8 cellular contexts compared by ENCODE assay signal in the genomic region with DNA sequence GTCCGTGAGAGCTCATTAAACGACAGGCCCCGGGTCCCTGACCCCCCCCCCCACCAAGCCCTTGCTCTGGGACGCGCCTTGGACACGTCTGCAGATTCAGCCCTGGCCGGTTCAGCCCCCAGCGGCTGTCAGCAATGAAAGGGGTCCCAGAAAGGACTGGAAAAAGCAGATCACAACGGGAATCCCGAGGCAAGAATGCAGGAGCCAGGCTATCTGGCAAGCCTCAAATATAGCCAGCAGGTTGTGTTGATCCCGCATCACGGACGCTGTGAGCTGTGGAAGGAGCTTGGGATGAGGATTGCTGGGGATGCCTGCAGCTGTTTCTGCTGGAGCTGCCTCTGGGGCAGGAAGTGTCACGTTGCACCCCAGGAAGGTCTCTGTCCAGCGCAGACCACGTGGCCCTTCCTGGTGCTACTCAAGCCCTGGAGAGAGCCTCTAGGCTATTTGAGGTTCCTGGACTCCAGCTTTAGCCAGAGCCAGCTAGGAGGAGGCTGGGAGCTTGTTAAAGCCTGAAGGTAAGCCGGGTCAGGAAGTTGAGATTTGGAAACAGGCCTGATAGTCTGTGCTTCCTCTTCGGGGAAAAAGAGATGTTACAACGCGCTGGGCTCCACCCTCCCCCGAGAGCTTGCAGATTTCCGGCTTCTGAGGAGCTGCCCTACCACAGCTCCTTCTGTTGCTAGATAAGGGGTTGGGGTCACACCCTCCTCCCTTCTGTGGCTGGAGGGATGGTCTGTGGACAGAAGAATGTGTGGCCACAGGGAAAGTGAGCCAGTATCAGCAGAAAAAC. TPM values are rescaled to one million over a fixed set of nuclear protein-coding genes. Genes with fewer than 3 reads are reported as not detected.
DNase-seq lines count a peak whose midpoint lies in the region; FAIRE-seq and TF ChIP-seq lines count a peak whose summit lies in the region.

No MANE protein-coding gene starts in this region.

- no peak for TF ChIP-seq POLR2A in GM12892 (IDR thresholded peaks at IDR 0.05; ENCODE audit: low read depth, low read length)

- H3K9me3 Mint-ChIP-seq in CD14-positive monocyte: peaks cover 0 to 11% (median 2%) of the 10 kb centered on the region in 7 donors
- no peaks in the 10 kb centered on the region for H3K9me3 Mint-ChIP-seq in activated naive CD8-positive, alpha-beta T cell treated with anti-CD3 and anti-CD28 coated beads for 36 hours

- peaks cover 2 to 15% (median 5%) of the 10 kb centered on the region in 3 donors for H3K27me3 Mint-ChIP-seq in CD14-positive monocyte (ENCODE audit: low read depth in 3 of 3)
- H3K27me3 Mint-ChIP-seq in activated naive CD8-positive, alpha-beta T cell treated with anti-CD3 and anti-CD28 coated beads for 36 hours: peaks cover 5% of the 10 kb centered on the region

- peaks cover 0 to 2% of the 10 kb centered on the region in 2 donors for H3K36me3 Mint-ChIP-seq in CD14-positive monocyte
- no peaks in the 10 kb centered on the region for H3K36me3 Mint-ChIP-seq in activated naive CD8-positive, alpha-beta T cell treated with anti-CD3 and anti-CD28 coated beads for 36 hours

- no peak for TF ChIP-seq EP300 in Ishikawa (IDR thresholded peaks at IDR 0.05; ENCODE audit: borderline replicate concordance)

- peak overlapping the region; percentile 70 to 71 for H3K4me3 Mint-ChIP-seq in CD14-positive monocyte
- no peak overlapping the region for H3K4me3 Mint-ChIP-seq in activated naive CD8-positive, alpha-beta T cell treated with anti-CD3 and anti-CD28 coated beads for 36 hours

- intact Hi-C loops in CD14-positive monocyte (cut with micrococcal nuclease): loop anchor here (5.0 to 10.0 kb wide), 6 partner anchors 33 to 146 kb away; a partner anchor contains a TSS

- TF ChIP-seq RAD21 in Ishikawa (IDR thresholded peaks at IDR 0.05; ENCODE audit: low read depth): no peak

- peak overlapping the region; percentile 91 to 97 (median 95) for H3K27ac Mint-ChIP-seq in CD14-positive monocyte
- peak overlapping the region; percentile 77 for H3K27ac Mint-ChIP-seq in activated naive CD8-positive, alpha-beta T cell treated with anti-CD3 and anti-CD28 coated beads for 36 hours

- H3K4me1 Mint-ChIP-seq in CD14-positive monocyte: peaks cover 48% of the 10 kb centered on the region
- peaks cover 5% of the 10 kb centered on the region for H3K4me1 Mint-ChIP-seq in activated naive CD8-positive, alpha-beta T cell treated with anti-CD3 and anti-CD28 coated beads for 36 hours

- no peak for TF ChIP-seq CTCF in CD14-positive monocyte (IDR thresholded peaks at IDR 0.05)

- DNase-seq in CD14-positive monocyte (ENCODE audit: low spot score) (peak; percentile 88), inferior parietal cortex (ENCODE audit: extremely low spot score) (peak; percentile 8), NCI-H526 (lab: John Stamatoyannopoulos, UW) (no peak), GM12892 (ENCODE audit: insufficient read length) (no peak), DMS79 treated with DMSO at 0.1 percent for 48 hours (lab: John Stamatoyannopoulos, UW) (no peak)
- DNase-seq in activated naive CD8-positive, alpha-beta T cell treated with anti-CD3 and anti-CD28 coated beads for 36 hours: peak; percentile 16
- DNase-seq in stimulated activated CD4-positive, alpha-beta T cell treated with anti-CD3 and anti-CD28 coated beads, TNF-alpha, amount 100 ng/mL, for 4 hours (ENCODE audit: low read depth in 3 of 3): peak in 2 of 3 experiments; percentile 24 to 31

- FAIRE-seq in GM12892 (lab: Jason Lieb, UNC): no peak

TF ChIP-seq in Ishikawa, 13 proteins besides CTCF, POLR2A, EP300 and RAD21:
- no peak for TF ChIP-seq ZBTB7A (IDR thresholded peaks at IDR 0.05; ENCODE audit: low read depth)
- no peak for TF ChIP-seq TEAD4 (IDR thresholded peaks at IDR 0.05)
- TF ChIP-seq, protein P1, sequence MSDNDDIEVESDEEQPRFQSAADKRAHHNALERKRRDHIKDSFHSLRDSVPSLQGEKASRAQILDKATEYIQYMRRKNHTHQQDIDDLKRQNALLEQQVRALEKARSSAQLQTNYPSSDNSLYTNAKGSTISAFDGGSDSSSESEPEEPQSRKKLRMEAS (IDR thresholded peaks at IDR 0.05): peak; percentile 63
- TF ChIP-seq YY1 (IDR thresholded peaks at IDR 0.05; ENCODE audit: low read depth): no peak
- TF ChIP-seq FOXM1 (IDR thresholded peaks at IDR 0.05; ENCODE audit: borderline replicate concordance, low read depth): no peak
- TF ChIP-seq, protein P2, sequence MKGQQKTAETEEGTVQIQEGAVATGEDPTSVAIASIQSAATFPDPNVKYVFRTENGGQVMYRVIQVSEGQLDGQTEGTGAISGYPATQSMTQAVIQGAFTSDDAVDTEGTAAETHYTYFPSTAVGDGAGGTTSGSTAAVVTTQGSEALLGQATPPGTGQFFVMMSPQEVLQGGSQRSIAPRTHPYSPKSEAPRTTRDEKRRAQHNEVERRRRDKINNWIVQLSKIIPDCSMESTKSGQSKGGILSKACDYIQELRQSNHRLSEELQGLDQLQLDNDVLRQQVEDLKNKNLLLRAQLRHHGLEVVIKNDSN (IDR thresholded peaks at IDR 0.05): peak; percentile 61; the same call in 1 of the 2 replicates
- TF ChIP-seq NFIC (IDR thresholded peaks at IDR 0.05): no peak
- no peak for TF ChIP-seq TAF1 (IDR thresholded peaks at IDR 0.05; ENCODE audit: low read depth)
- no peak for TF ChIP-seq CREB1 (IDR thresholded peaks at IDR 0.05; ENCODE audit: low read depth)

RNA-seq across cellular contexts. Expression of a gene that starts 19.3 kb away (rescaled TPM):
- 100 to 1,000 TPM in 1 of 2 donors, 10 to 100 TPM in 1; 73.8 to 125 TPM for polyA plus RNA-seq in CD14-positive monocyte
- not detected for total RNA-seq in activated naive CD8-positive, alpha-beta T cell treated with anti-CD3 and anti-CD28 coated beads for 36 hours
- polyA plus RNA-seq in GM12892 (2012; ENCODE audit: missing spikeins): 0.47 TPM

RNA-seq across cellular contexts. Expression of a gene that starts 36.8 kb away (rescaled TPM):
- polyA plus RNA-seq in CD14-positive monocyte: under 1 TPM; 0.11 to 0.17 TPM
- total RNA-seq in activated naive CD8-positive, alpha-beta T cell treated with anti-CD3 and anti-CD28 coated beads for 36 hours: under 1 TPM; 0.40 to 0.52 TPM
- polyA plus RNA-seq in GM12892 (2012; ENCODE audit: missing spikeins): 1.2 TPM

Comparison
In these comparisons a context has a peak if more than half of its experiments do, and no peak if none do; other contexts are left out.
1. DNase-seq: peak in CD14-positive monocyte (single experiment), activated naive CD8-positive, alpha-beta T cell treated with anti-CD3 and anti-CD28 coated beads for 36 hours (single experiment), inferior parietal cortex (single experiment) and stimulated activated CD4-positive, alpha-beta T cell treated with anti-CD3 and anti-CD28 coated beads, TNF-alpha, amount 100 ng/mL, for 4 hours (2 of 3); none in NCI-H526 (0 of 2), GM12892 (single experiment) and DMS79 treated with DMSO at 0.1 percent for 48 hours (single experiment).